ENCODE assay signal across 8 cellular contexts in genomic region chr4:119627267-119628190, GRCh38. TPM values are rescaled to one million over a fixed set of nuclear protein-coding genes. Genes with fewer than 3 reads are reported as not detected.
DNase-seq lines count a peak whose midpoint lies in the region; ATAC-seq and TF ChIP-seq lines count a peak whose summit lies in the region.

No MANE protein-coding gene starts in this region.

- H3K9me3 Mint-ChIP-seq in mesothelial cell of epicardium: no peaks in the 10 kb centered on the region

- in situ Hi-C loops in GM13976 (cut with MboI; ENCODE audit: low sequenced_read_pairs, unreplicated experiment): loop anchor here (25.0 kb wide), 1 partner anchor 410 kb away; no protein-coding TSS in a partner anchor

- peak; percentile 49 for ATAC-seq in HG02884 (IDR thresholded peaks at IDR 0.05; ENCODE audit: unreplicated experiment)

- H3K4me1 Mint-ChIP-seq in mesothelial cell of epicardium: peaks cover 26% of the 10 kb centered on the region

- DNase-seq in 8988T (peak; percentile 55), GM13976 (ENCODE audit: low spot score) (peak; percentile 87), NCI-H226 (peak; percentile 25), activated T-cell treated with anti-CD3 and anti-CD28 coated beads for 1 hour (ENCODE audit: low read depth) (peak; percentile 50), epidermal melanocyte (ENCODE audit: insufficient read length, low spot score) (peak; percentile 59), mesothelial cell of epicardium (ENCODE audit: low spot score in 2 of 2, unreplicated experiment in 2 of 2) (peak; percentile 54 to 71)
- DNase-seq in stimulated activated CD8-positive, alpha-beta memory T cell treated with anti-CD3 and anti-CD28 coated beads, Interleukin-4, amount 100 ng/mL, for 48 hours: peak; percentile 70

- H3K36me3 Mint-ChIP-seq in mesothelial cell of epicardium: no peaks in the 10 kb centered on the region

- H3K4me3 Mint-ChIP-seq in mesothelial cell of epicardium: peak overlapping the region; percentile 86

- H3K27me3 Mint-ChIP-seq in mesothelial cell of epicardium (ENCODE audit: low read depth): no peaks in the 10 kb centered on the region

- H3K27ac Mint-ChIP-seq in mesothelial cell of epicardium: peak overlapping the region; percentile 88

- peak; percentile 92 for TF ChIP-seq CTCF in GM13976 (IDR thresholded peaks at IDR 0.05; ENCODE audit: borderline replicate concordance, control extremely low read depth, extremely low read depth, insufficient read depth, missing control alignments)
- peak; percentile 55 for TF ChIP-seq CTCF in mesothelial cell of epicardium (IDR thresholded peaks at IDR 0.05; ENCODE audit: unreplicated experiment)

RNA-seq across cellular contexts. Expression of gene PDE5A, which starts 1.1 kb away (rescaled TPM):
- total RNA-seq in mesothelial cell of epicardium: 24.2 to 27.4 TPM (median 27.1 TPM) in 3 replicates

Comparison
In these comparisons a context has a peak if more than half of its experiments do, and no peak if none do; other contexts are left out.
1. Peak in every context shown above with its lines: DNase-seq and ATAC-seq.
2. DNase-seq: peak in every context shown above with its lines; median percentile 87 in GM13976; 70 in stimulated activated CD8-positive, alpha-beta memory T cell treated with anti-CD3 and anti-CD28 coated beads, Interleukin-4, amount 100 ng/mL, for 48 hours; 62 in mesothelial cell of epicardium; 59 in epidermal melanocyte; 55 in 8988T; 50 in activated T-cell treated with anti-CD3 and anti-CD28 coated beads for 1 hour; 25 in NCI-H226.